ENCODE assay signal across 1 cellular context in genomic region chr1:206694151-206694550, GRCh38.
TF ChIP-seq lines count a peak whose summit lies in the region.

No MANE protein-coding gene starts in this region.

TF ChIP-seq in IMR-90, 13 proteins besides CTCF, POLR2A, EP300 and RAD21 (continued from another document):
- TF ChIP-seq, protein P1, sequence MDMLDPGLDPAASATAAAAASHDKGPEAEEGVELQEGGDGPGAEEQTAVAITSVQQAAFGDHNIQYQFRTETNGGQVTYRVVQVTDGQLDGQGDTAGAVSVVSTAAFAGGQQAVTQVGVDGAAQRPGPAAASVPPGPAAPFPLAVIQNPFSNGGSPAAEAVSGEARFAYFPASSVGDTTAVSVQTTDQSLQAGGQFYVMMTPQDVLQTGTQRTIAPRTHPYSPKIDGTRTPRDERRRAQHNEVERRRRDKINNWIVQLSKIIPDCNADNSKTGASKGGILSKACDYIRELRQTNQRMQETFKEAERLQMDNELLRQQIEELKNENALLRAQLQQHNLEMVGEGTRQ (IDR thresholded peaks at IDR 0.05; ENCODE audit: low read depth, low read length) = no peak
- TF ChIP-seq, protein P2, sequence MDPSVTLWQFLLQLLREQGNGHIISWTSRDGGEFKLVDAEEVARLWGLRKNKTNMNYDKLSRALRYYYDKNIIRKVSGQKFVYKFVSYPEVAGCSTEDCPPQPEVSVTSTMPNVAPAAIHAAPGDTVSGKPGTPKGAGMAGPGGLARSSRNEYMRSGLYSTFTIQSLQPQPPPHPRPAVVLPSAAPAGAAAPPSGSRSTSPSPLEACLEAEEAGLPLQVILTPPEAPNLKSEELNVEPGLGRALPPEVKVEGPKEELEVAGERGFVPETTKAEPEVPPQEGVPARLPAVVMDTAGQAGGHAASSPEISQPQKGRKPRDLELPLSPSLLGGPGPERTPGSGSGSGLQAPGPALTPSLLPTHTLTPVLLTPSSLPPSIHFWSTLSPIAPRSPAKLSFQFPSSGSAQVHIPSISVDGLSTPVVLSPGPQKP (IDR thresholded peaks at IDR 0.05; ENCODE audit: borderline replicate concordance, low read depth, low read length) = no peak
- no peak for TF ChIP-seq NFE2L2 (IDR thresholded peaks at IDR 0.05; ENCODE audit: low read depth, low read length)
- no peak for TF ChIP-seq CEBPB (IDR thresholded peaks at IDR 0.05; ENCODE audit: low read depth, low read length)
- TF ChIP-seq MAFK (IDR thresholded peaks at IDR 0.05; ENCODE audit: low read depth, low read length) = no peak
